ENCODE assay signal across 23 cellular contexts in genomic region chr3:65400893-65401292, GRCh38.
DNase-seq lines count a peak whose midpoint lies in the region; ATAC-seq, FAIRE-seq and TF ChIP-seq lines count a peak whose summit lies in the region.
"Had no signal": no experiment of that assay in that cellular context is flagged by ENCODE, and none has a peak within 500 bp of the region (broad histone marks: within the 10 kb centered on the region; RNA-seq: fewer than 3 reads in every experiment).

No MANE protein-coding gene starts in this region.

- intact Hi-C loops in right cardiac atrium (cut with DNase I) = no loop called here
- intact Hi-C loops in left ventricle myocardium superior (cut with micrococcal nuclease) = no loop called here

- ATAC-seq in right cardiac atrium (no peak), left ventricle myocardium superior (no peak), HG03280 (IDR thresholded peaks at IDR 0.05; ENCODE audit: unreplicated experiment) (no peak)
- ATAC-seq: CD8-positive, alpha-beta T cell had no signal

- H3K4me1 ChIP-seq in right cardiac atrium (ENCODE audit: control insufficient read depth, insufficient read depth, low read length) (peaks cover 2% of the 10 kb centered on the region), iPS-15b (ENCODE audit: control insufficient read depth, insufficient read depth, low read length) (peaks cover 32% of the 10 kb centered on the region)
- H3K4me1 ChIP-seq: SJCRH30 had no signal

- peak overlapping the region; percentile 26 for H3K4me3 ChIP-seq in right cardiac atrium (ENCODE audit: low read length)
- peak overlapping the region; percentile 9 for H3K4me3 ChIP-seq in iPS-15b (ENCODE audit: low read depth, low read length)
- H3K4me3 ChIP-seq: SJCRH30 had no signal

- H3K36me3 ChIP-seq in iPS-15b (ENCODE audit: control insufficient read depth, insufficient read depth, low read length) = no peaks in the 10 kb centered on the region
- H3K36me3 ChIP-seq: SJCRH30 had no signal

- no peak overlapping the region for H3K27ac Mint-ChIP-seq in neural crest cell (ENCODE audit: unreplicated experiment)
- no peak overlapping the region for H3K27ac Mint-ChIP-seq in activated T-cell treated with anti-CD3 and anti-CD28 coated beads, Interleukin-2, amount 50 U/mL, for 24 hours
- H3K27ac Mint-ChIP-seq: CD8-positive, alpha-beta T cell had no signal

- H3K9ac ChIP-seq in iPS-15b (ENCODE audit: low read depth, low read length) = no peak overlapping the region

- H3K36me3 Mint-ChIP-seq in neural crest cell (ENCODE audit: low read depth) = peaks cover 7% of the 10 kb centered on the region
- H3K36me3 Mint-ChIP-seq in activated T-cell treated with anti-CD3 and anti-CD28 coated beads, Interleukin-2, amount 50 U/mL, for 24 hours (ENCODE audit: low read depth) = no peaks in the 10 kb centered on the region
- H3K36me3 Mint-ChIP-seq: CD8-positive, alpha-beta T cell had no signal

- H3K9me3 Mint-ChIP-seq in neural crest cell = no peaks in the 10 kb centered on the region
- peaks cover 3% of the 10 kb centered on the region for H3K9me3 Mint-ChIP-seq in activated T-cell treated with anti-CD3 and anti-CD28 coated beads, Interleukin-2, amount 50 U/mL, for 24 hours

- H3K27me3 ChIP-seq in right cardiac atrium (ENCODE audit: control insufficient read depth, insufficient read depth) = no peaks in the 10 kb centered on the region
- H3K27me3 ChIP-seq in iPS-15b (ENCODE audit: control insufficient read depth, insufficient read depth, low read length) = no peaks in the 10 kb centered on the region
- H3K27me3 ChIP-seq: SJCRH30 had no signal

- H3K27me3 Mint-ChIP-seq in neural crest cell (ENCODE audit: low read depth) = no peaks in the 10 kb centered on the region
- no peaks in the 10 kb centered on the region for H3K27me3 Mint-ChIP-seq in activated T-cell treated with anti-CD3 and anti-CD28 coated beads, Interleukin-2, amount 50 U/mL, for 24 hours

- H3K27ac ChIP-seq in right cardiac atrium (ENCODE audit: low read length) = no peak overlapping the region
- H3K27ac ChIP-seq: 22Rv1, SJCRH30 had no signal

- H3K9me3 ChIP-seq in right cardiac atrium (ENCODE audit: control insufficient read depth, low read length) (no peaks in the 10 kb centered on the region), iPS-15b (ENCODE audit: control insufficient read depth, insufficient read depth, low read length) (no peaks in the 10 kb centered on the region)
- H3K9me3 ChIP-seq: SJCRH30 had no signal

- TF ChIP-seq CTCF in neural crest cell (conservative IDR thresholded peaks at IDR 0.05) = no peak

- H3K4me1 Mint-ChIP-seq in neural crest cell = peaks cover 34% of the 10 kb centered on the region
- no peaks in the 10 kb centered on the region for H3K4me1 Mint-ChIP-seq in activated T-cell treated with anti-CD3 and anti-CD28 coated beads, Interleukin-2, amount 50 U/mL, for 24 hours (ENCODE audit: low read depth)

- WGBS in right cardiac atrium = 70% methylated on average over 5 of the region's 5 CpGs

- DNase-seq in right cardiac atrium (no peak), left ventricle myocardium superior (no peak), neural crest cell (ENCODE audit: low read depth, low spot score) (no peak), GM12892 (ENCODE audit: insufficient read length) (no peak), urothelium cell line (ENCODE audit: low spot score) (no peak)
- no peak for DNase-seq in activated T-cell treated with anti-CD3 and anti-CD28 coated beads, Interleukin-2, amount 50 U/mL, for 24 hours
- DNase-seq: CD8-positive, alpha-beta T cell; DND-41; GF-D8; KBM-7; NCI-H1048; NCI-H146; NCI-H2081 treated with DMSO at 0.1 percent for 48 hours; NCI-H226; NCI-H526; OCI-M1; RPMI8226; SJCRH30 had no signal

- no peak for TF ChIP-seq POLR2A in GM12892 (IDR thresholded peaks at IDR 0.05; ENCODE audit: low read depth, low read length)

- H3K4me3 Mint-ChIP-seq in neural crest cell = peak overlapping the region; percentile 52
- no peak overlapping the region for H3K4me3 Mint-ChIP-seq in activated T-cell treated with anti-CD3 and anti-CD28 coated beads, Interleukin-2, amount 50 U/mL, for 24 hours
- H3K4me3 Mint-ChIP-seq: CD8-positive, alpha-beta T cell had no signal

- FAIRE-seq in GM12892 (lab: Jason Lieb, UNC) (no peak), urothelium cell line (lab: Jason Lieb, UNC) (no peak)
- FAIRE-seq: D721Med, HTR-8/SVneo had no signal
